Comparison of ENCODE assay signal across 11 cellular contexts in genomic region chr10:47264797-47265281, GRCh38. TPM values are rescaled to one million over a fixed set of nuclear protein-coding genes. Genes with fewer than 3 reads are reported as not detected.
DNase-seq lines count a peak whose midpoint lies in the region; ATAC-seq lines count a peak whose summit lies in the region.
"Had no signal": no experiment of that assay in that cellular context is flagged by ENCODE, and none has a peak within 500 bp of the region (broad histone marks: within the 10 kb centered on the region; RNA-seq: fewer than 3 reads in every experiment).

No MANE protein-coding gene starts in this region.

- H3K36me3 Mint-ChIP-seq in activated naive CD4-positive, alpha-beta T cell treated with anti-CD3 and anti-CD28 coated beads, Interleukin-2, amount 50 U/mL, for 72 hours: peaks cover 36 to 49% of the 10 kb centered on the region in 2 donors

- H3K27ac Mint-ChIP-seq in activated naive CD4-positive, alpha-beta T cell treated with anti-CD3 and anti-CD28 coated beads, Interleukin-2, amount 50 U/mL, for 72 hours: peak overlapping the region; percentile 92 to 98

- ATAC-seq in activated naive CD4-positive, alpha-beta T cell treated with anti-CD3 and anti-CD28 coated beads, Interleukin-2, amount 50 U/mL, for 72 hours: peak; percentile 90 to 94
- ATAC-seq in GM19397 (IDR thresholded peaks at IDR 0.05; ENCODE audit: unreplicated experiment) (no peak), GM21528 (IDR thresholded peaks at IDR 0.05; ENCODE audit: low FRiP score, unreplicated experiment) (no peak)

- peaks cover 26 to 32% of the 10 kb centered on the region in 2 donors for H3K9me3 Mint-ChIP-seq in activated naive CD4-positive, alpha-beta T cell treated with anti-CD3 and anti-CD28 coated beads, Interleukin-2, amount 50 U/mL, for 72 hours

- DNase-seq in CD1c-positive myeloid dendritic cell (ENCODE audit: extremely low spot score): peak; percentile 33
- peak; percentile 73 to 75 for DNase-seq in activated CD4-positive, alpha-beta T cell treated with anti-CD3 and anti-CD28 coated beads for 4 hours
- DNase-seq in activated naive CD4-positive, alpha-beta T cell treated with anti-CD3 and anti-CD28 coated beads, Interleukin-2, amount 50 U/mL, for 72 hours (ENCODE audit: low spot score in 2 of 2): peak; percentile 69 to 80
- DNase-seq in stimulated activated CD4-positive, alpha-beta T cell treated with anti-CD3 and anti-CD28 coated beads, Interleukin-1b, Interleukin-23, amount 100 ng/mL, for 1 hour (ENCODE audit: low read depth in 2 of 2): peak; percentile 15 to 62
- no peak for DNase-seq in NCI-H1092 (lab: John Stamatoyannopoulos, UW)
- no peak for DNase-seq in C1 segment of cervical spinal cord (lab: John Stamatoyannopoulos, UW)
- DNase-seq: OCI-M1 had no signal

RNA-seq across cellular contexts. Expression of gene GDF10, which starts 35.2 kb away (rescaled TPM):
- under 1 TPM; 0.14 to 0.23 TPM for total RNA-seq in activated naive CD4-positive, alpha-beta T cell treated with anti-CD3 and anti-CD28 coated beads, Interleukin-2, amount 50 U/mL, for 72 hours

RNA-seq across cellular contexts. Expression of gene GDF2, which starts 57.4 kb away (rescaled TPM):
- not detected for total RNA-seq in activated naive CD4-positive, alpha-beta T cell treated with anti-CD3 and anti-CD28 coated beads, Interleukin-2, amount 50 U/mL, for 72 hours
- total RNA-seq: aorta, mucosa of gallbladder had no signal

Comparison
In these comparisons a context has a peak if more than half of its experiments do, and no peak if none do; other contexts are left out.
1. DNase-seq: peak in CD1c-positive myeloid dendritic cell (single experiment), activated CD4-positive, alpha-beta T cell treated with anti-CD3 and anti-CD28 coated beads for 4 hours (2 of 2), activated naive CD4-positive, alpha-beta T cell treated with anti-CD3 and anti-CD28 coated beads, Interleukin-2, amount 50 U/mL, for 72 hours (2 of 2) and stimulated activated CD4-positive, alpha-beta T cell treated with anti-CD3 and anti-CD28 coated beads, Interleukin-1b, Interleukin-23, amount 100 ng/mL, for 1 hour (2 of 2); none in NCI-H1092 (single experiment) and C1 segment of cervical spinal cord (0 of 14).
2. ATAC-seq: peak in activated naive CD4-positive, alpha-beta T cell treated with anti-CD3 and anti-CD28 coated beads, Interleukin-2, amount 50 U/mL, for 72 hours (2 of 2); none in GM19397 (single experiment) and GM21528 (single experiment).